ENCODE assay signal across 2 cellular contexts in the genomic region with DNA sequence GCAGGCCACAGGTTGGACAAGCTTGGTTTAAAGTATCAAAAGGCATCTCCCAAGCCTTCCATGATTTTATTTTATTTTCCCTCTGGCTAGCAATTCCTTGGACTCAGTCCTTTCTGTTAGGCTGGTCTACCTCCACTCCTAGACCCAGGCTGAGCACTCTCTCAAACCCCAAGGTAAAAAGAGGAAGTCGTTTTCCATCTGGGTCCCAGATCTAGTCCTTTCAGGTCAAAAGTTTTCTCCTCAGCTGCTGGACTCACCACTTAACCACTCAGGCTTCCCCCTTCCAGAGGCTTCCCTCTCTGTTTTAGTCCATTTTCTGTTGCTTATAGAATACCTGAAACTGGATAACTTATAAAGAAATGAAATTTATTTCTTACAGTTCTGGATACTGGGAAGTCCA.
TF ChIP-seq lines count a peak whose summit lies in the region.

No MANE protein-coding gene starts in this region.

TF ChIP-seq in IMR-90, 13 proteins besides CTCF, POLR2A, EP300 and RAD21:
- no peak for TF ChIP-seq FOS (IDR thresholded peaks at IDR 0.05; ENCODE audit: low read depth, low read length)
- no peak for TF ChIP-seq RCOR1 (IDR thresholded peaks at IDR 0.05; ENCODE audit: insufficient replicate concordance, low read length)
- TF ChIP-seq NFE2L2 (IDR thresholded peaks at IDR 0.05; ENCODE audit: low read depth, low read length), result no peak
- TF ChIP-seq MAFK (IDR thresholded peaks at IDR 0.05; ENCODE audit: low read depth, low read length), result no peak
- TF ChIP-seq SMC3 (IDR thresholded peaks at IDR 0.05; ENCODE audit: low read depth, low read length), result no peak
TF ChIP-seq in IMR-90: peak in this region for 0.

TF ChIP-seq in GM12878, 131 proteins besides CTCF, POLR2A, EP300 and RAD21:
- TF ChIP-seq KDM1A (IDR thresholded peaks at IDR 0.05; ENCODE audit: borderline replicate concordance), result no peak
- TF ChIP-seq SPI1 (IDR thresholded peaks at IDR 0.05; ENCODE audit: borderline replicate concordance, insufficient read depth, low read depth, low read length), result peak; percentile 66; the same call in 1 of the 2 replicates
